14 cellular contexts compared by ENCODE assay signal in genomic region chr5:132481243-132482211, GRCh38. TPM values are rescaled to one million over a fixed set of nuclear protein-coding genes. Genes with fewer than 3 reads are reported as not detected.
DNase-seq lines count a peak whose midpoint lies in the region; ATAC-seq and TF ChIP-seq lines count a peak whose summit lies in the region.
"Had no signal": no experiment of that assay in that cellular context is flagged by ENCODE, and none has a peak within 500 bp of the region (broad histone marks: within the 10 kb centered on the region; RNA-seq: fewer than 3 reads in every experiment).

No MANE protein-coding gene starts in this region.

- H3K9me3 ChIP-seq in T-helper 17 cell (ENCODE audit: control insufficient read depth, low read length, poor library complexity, severe bottlenecking): no peaks in the 10 kb centered on the region
- H3K9me3 ChIP-seq: vagina had no signal

- H3K36me3 Mint-ChIP-seq in T-helper 17 cell (ENCODE audit: low read depth) (peaks cover 4% of the 10 kb centered on the region), progenitor cell of endocrine pancreas (ENCODE audit: insufficient read depth) (no peaks in the 10 kb centered on the region)
- H3K36me3 Mint-ChIP-seq in stimulated activated naive CD8-positive, alpha-beta T cell treated with anti-CD3 and anti-CD28 coated beads, Interleukin-15, Interleukin-2, amounts not matched to agents 100 ng/mL and 50 ng/mL, for 24 hours (ENCODE audit: low read depth): peaks cover 38% of the 10 kb centered on the region

- DNase-seq in activated naive CD4-positive, alpha-beta T cell treated with Interleukin-2 at 50 U/mL for 16 hours: peak; percentile 27
- no peak for DNase-seq in activated naive CD4-positive, alpha-beta T cell (lab: John Stamatoyannopoulos, UW)
- peak in 2 of 3 donors; percentile 9 to 16 for DNase-seq in T-helper 17 cell
- DNase-seq in effector CD8-positive, alpha-beta T cell (lab: John Stamatoyannopoulos, UW): peak; percentile 36
- DNase-seq in progenitor cell of endocrine pancreas (ENCODE audit: low spot score, unreplicated experiment): no peak
- no peak for DNase-seq in activated gamma-delta T cell (lab: John Stamatoyannopoulos, UW)
- DNase-seq in HT-29 (ENCODE audit: low spot score): no peak
- DNase-seq: erythroblast, GDM1, GM23248, NCI-H1436, NCI-H82 had no signal

- peaks cover 67% of the 10 kb centered on the region for H3K4me1 Mint-ChIP-seq in T-helper 17 cell
- peaks cover 89% of the 10 kb centered on the region for H3K4me1 Mint-ChIP-seq in stimulated activated naive CD8-positive, alpha-beta T cell treated with anti-CD3 and anti-CD28 coated beads, Interleukin-15, Interleukin-2, amounts not matched to agents 100 ng/mL and 50 ng/mL, for 24 hours (ENCODE audit: low read depth)
- no peaks in the 10 kb centered on the region for H3K4me1 Mint-ChIP-seq in progenitor cell of endocrine pancreas (ENCODE audit: low read depth)

- no peak for TF ChIP-seq CTCF in progenitor cell of endocrine pancreas (IDR thresholded peaks at IDR 0.05; ENCODE audit: unreplicated experiment)

- ATAC-seq in T-helper 17 cell: peak; percentile 2

- H3K9me3 Mint-ChIP-seq in stimulated activated naive CD8-positive, alpha-beta T cell treated with anti-CD3 and anti-CD28 coated beads, Interleukin-15, Interleukin-2, amounts not matched to agents 100 ng/mL and 50 ng/mL, for 24 hours: no peaks in the 10 kb centered on the region
- H3K9me3 Mint-ChIP-seq in progenitor cell of endocrine pancreas (ENCODE audit: low read depth): no peaks in the 10 kb centered on the region

- H3K27ac Mint-ChIP-seq in T-helper 17 cell: peak overlapping the region; percentile 100
- H3K27ac Mint-ChIP-seq in stimulated activated naive CD8-positive, alpha-beta T cell treated with anti-CD3 and anti-CD28 coated beads, Interleukin-15, Interleukin-2, amounts not matched to agents 100 ng/mL and 50 ng/mL, for 24 hours: peak overlapping the region; percentile 60
- H3K27ac Mint-ChIP-seq in progenitor cell of endocrine pancreas: no peak overlapping the region

- peak overlapping the region; percentile 69 for H3K4me3 Mint-ChIP-seq in T-helper 17 cell
- no peak overlapping the region for H3K4me3 Mint-ChIP-seq in stimulated activated naive CD8-positive, alpha-beta T cell treated with anti-CD3 and anti-CD28 coated beads, Interleukin-15, Interleukin-2, amounts not matched to agents 100 ng/mL and 50 ng/mL, for 24 hours
- no peak overlapping the region for H3K4me3 Mint-ChIP-seq in progenitor cell of endocrine pancreas (ENCODE audit: low read depth)

- H3K27me3 Mint-ChIP-seq in T-helper 17 cell (no peaks in the 10 kb centered on the region), progenitor cell of endocrine pancreas (no peaks in the 10 kb centered on the region)
- H3K27me3 Mint-ChIP-seq in stimulated activated naive CD8-positive, alpha-beta T cell treated with anti-CD3 and anti-CD28 coated beads, Interleukin-15, Interleukin-2, amounts not matched to agents 100 ng/mL and 50 ng/mL, for 24 hours: no peaks in the 10 kb centered on the region

RNA-seq across cellular contexts. Expression of gene IRF1, which starts 9.0 kb away (rescaled TPM):
- total RNA-seq in T-helper 17 cell: 100 to 1,000 TPM; 590 to 639 TPM
- 2.3 and 4.1 TPM in 2 replicates for total RNA-seq in progenitor cell of endocrine pancreas
- total RNA-seq in HT-29 (2014; rRNA removed; shearing (Covaris generic)): 52.0 and 58.7 TPM in 2 replicates

Comparison
In these comparisons a context has a peak if more than half of its experiments do, and no peak if none do; other contexts are left out.
1. DNase-seq: peak in activated naive CD4-positive, alpha-beta T cell treated with Interleukin-2 at 50 U/mL for 16 hours (single experiment), T-helper 17 cell (2 of 3) and effector CD8-positive, alpha-beta T cell (single experiment); none in activated naive CD4-positive, alpha-beta T cell (0 of 4), progenitor cell of endocrine pancreas (single experiment), activated gamma-delta T cell (single experiment) and HT-29 (single experiment).
2. RNA of gene IRF1, which starts 9.0 kb away (total RNA-seq): 590 to 639 TPM in T-helper 17 cell and 52.0 to 58.7 TPM in HT-29; 2.3 to 4.1 TPM in progenitor cell of endocrine pancreas; every median in the first group is over 10 times any median in the second.